In genomic region chr4:142383354-142383753, GRCh38 we compare ENCODE assay signal across 1 cellular context.
TF ChIP-seq lines count a peak whose summit lies in the region.

No MANE protein-coding gene starts in this region.

TF ChIP-seq in SK-N-SH treated with all-trans-retinoic acid at 6 μM for 48 hours, 23 proteins besides CTCF, POLR2A, EP300 and RAD21 (continued from another document):
- TF ChIP-seq PATZ1 (CRISPR knock-in tag; IDR thresholded peaks at IDR 0.05; ENCODE audit: borderline replicate concordance), result no peak
- no peak for TF ChIP-seq ZNF565 (CRISPR knock-in tag; conservative IDR thresholded peaks at IDR 0.05; ENCODE audit: low read depth)
- TF ChIP-seq, protein P1, sequence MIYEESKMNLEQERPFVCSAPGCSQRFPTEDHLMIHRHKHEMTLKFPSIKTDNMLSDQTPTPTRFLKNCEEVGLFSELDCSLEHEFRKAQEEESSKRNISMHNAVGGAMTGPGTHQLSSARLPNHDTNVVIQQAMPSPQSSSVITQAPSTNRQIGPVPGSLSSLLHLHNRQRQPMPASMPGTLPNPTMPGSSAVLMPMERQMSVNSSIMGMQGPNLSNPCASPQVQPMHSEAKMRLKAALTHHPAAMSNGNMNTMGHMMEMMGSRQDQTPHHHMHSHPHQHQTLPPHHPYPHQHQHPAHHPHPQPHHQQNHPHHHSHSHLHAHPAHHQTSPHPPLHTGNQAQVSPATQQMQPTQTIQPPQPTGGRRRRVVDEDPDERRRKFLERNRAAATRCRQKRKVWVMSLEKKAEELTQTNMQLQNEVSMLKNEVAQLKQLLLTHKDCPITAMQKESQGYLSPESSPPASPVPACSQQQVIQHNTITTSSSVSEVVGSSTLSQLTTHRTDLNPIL (CRISPR knock-in tag; IDR thresholded peaks at IDR 0.05; ENCODE audit: low read depth), result no peak
- no peak for TF ChIP-seq ZC3H10 (CRISPR knock-in tag; IDR thresholded peaks at IDR 0.05)
- TF ChIP-seq ISL1 (CRISPR knock-in tag; IDR thresholded peaks at IDR 0.05), result no peak
- no peak for TF ChIP-seq CSDC2 (CRISPR knock-in tag; IDR thresholded peaks at IDR 0.05)
- TF ChIP-seq TOX (CRISPR knock-in tag; IDR thresholded peaks at IDR 0.05; ENCODE audit: borderline replicate concordance), result no peak
- no peak for TF ChIP-seq ZFP30 (CRISPR knock-in tag; IDR thresholded peaks at IDR 0.05)
- TF ChIP-seq BACH2 (CRISPR knock-in tag; IDR thresholded peaks at IDR 0.05; ENCODE audit: borderline replicate concordance), result no peak
- TF ChIP-seq RARB (CRISPR knock-in tag; IDR thresholded peaks at IDR 0.05), result no peak
- no peak for TF ChIP-seq PPARA (CRISPR knock-in tag; IDR thresholded peaks at IDR 0.05; ENCODE audit: borderline replicate concordance)
- TF ChIP-seq, protein P2, sequence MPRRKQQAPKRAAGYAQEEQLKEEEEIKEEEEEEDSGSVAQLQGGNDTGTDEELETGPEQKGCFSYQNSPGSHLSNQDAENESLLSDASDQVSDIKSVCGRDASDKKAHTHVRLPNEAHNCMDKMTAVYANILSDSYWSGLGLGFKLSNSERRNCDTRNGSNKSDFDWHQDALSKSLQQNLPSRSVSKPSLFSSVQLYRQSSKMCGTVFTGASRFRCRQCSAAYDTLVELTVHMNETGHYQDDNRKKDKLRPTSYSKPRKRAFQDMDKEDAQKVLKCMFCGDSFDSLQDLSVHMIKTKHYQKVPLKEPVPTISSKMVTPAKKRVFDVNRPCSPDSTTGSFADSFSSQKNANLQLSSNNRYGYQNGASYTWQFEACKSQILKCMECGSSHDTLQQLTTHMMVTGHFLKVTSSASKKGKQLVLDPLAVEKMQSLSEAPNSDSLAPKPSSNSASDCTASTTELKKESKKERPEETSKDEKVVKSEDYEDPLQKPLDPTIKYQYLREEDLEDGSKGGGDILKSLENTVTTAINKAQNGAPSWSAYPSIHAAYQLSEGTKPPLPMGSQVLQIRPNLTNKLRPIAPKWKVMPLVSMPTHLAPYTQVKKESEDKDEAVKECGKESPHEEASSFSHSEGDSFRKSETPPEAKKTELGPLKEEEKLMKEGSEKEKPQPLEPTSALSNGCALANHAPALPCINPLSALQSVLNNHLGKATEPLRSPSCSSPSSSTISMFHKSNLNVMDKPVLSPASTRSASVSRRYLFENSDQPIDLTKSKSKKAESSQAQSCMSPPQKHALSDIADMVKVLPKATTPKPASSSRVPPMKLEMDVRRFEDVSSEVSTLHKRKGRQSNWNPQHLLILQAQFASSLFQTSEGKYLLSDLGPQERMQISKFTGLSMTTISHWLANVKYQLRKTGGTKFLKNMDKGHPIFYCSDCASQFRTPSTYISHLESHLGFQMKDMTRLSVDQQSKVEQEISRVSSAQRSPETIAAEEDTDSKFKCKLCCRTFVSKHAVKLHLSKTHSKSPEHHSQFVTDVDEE (CRISPR knock-in tag; IDR thresholded peaks at IDR 0.05), result no peak
- TF ChIP-seq ZNF70 (CRISPR knock-in tag; IDR thresholded peaks at IDR 0.05), result no peak
- no peak for TF ChIP-seq ARNTL (CRISPR knock-in tag; IDR thresholded peaks at IDR 0.05; ENCODE audit: borderline replicate concordance, low read depth)
- no peak for TF ChIP-seq CSRNP3 (CRISPR knock-in tag; IDR thresholded peaks at IDR 0.05)
- TF ChIP-seq TCF4 (CRISPR knock-in tag; IDR thresholded peaks at IDR 0.05; ENCODE audit: borderline replicate concordance), result no peak
